In the genomic region with DNA sequence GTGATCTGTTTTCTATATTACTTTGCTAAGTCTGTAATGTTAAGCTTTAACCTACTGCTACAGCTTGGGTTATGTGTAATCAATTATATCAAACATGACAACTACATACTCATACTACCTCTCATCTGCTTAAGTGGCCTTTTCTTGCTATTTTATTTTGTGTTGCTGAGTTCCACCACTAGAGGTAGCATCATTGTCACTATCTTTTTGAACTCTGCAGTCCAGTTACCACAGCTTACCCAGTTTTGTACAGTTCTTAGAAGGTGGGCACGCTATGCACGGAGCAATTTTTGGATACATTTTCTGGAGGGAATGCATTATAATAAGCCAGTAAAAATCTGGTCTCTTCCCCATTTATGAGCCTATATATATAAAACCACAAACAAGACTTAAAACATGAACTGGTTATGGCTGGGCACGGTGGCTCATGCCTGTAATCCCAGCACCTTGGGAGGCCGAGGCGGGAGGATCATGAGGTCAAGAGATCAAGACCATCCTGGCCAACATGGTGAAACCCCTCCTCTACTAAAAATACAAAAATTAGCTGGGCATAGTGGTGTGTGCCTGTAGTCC, we compare ENCODE assay signal across 8 cellular contexts. TPM values are rescaled to one million over a fixed set of nuclear protein-coding genes. Genes with fewer than 3 reads are reported as not detected.
DNase-seq lines count a peak whose midpoint lies in the region; ATAC-seq, FAIRE-seq and TF ChIP-seq lines count a peak whose summit lies in the region.

No MANE protein-coding gene starts in this region.

- H3K27ac Mint-ChIP-seq in activated naive CD4-positive, alpha-beta T cell treated with anti-CD3 and anti-CD28 coated beads, Interleukin-2, amount 50 U/mL, for 72 hours = no peak overlapping the region

- ATAC-seq in activated naive CD4-positive, alpha-beta T cell treated with anti-CD3 and anti-CD28 coated beads, Interleukin-2, amount 50 U/mL, for 72 hours = peak; percentile 37 to 64
- ATAC-seq in left ventricle myocardium superior (peak; percentile 45), HG02970 (IDR thresholded peaks at IDR 0.05; ENCODE audit: low FRiP score, unreplicated experiment) (no peak)

- peaks cover 0 to 42% (median 8%) of the 10 kb centered on the region in 4 donors for H3K36me3 ChIP-seq in stomach

- no peaks in the 10 kb centered on the region for H3K36me3 Mint-ChIP-seq in activated naive CD4-positive, alpha-beta T cell treated with anti-CD3 and anti-CD28 coated beads, Interleukin-2, amount 50 U/mL, for 72 hours

- intact Hi-C loops in left ventricle myocardium superior (cut with micrococcal nuclease) = no loop called here
- intact Hi-C loops in stomach (cut with DNase I; ENCODE audit: low total_unique reads) = no loop called here

- no peaks in the 10 kb centered on the region for H3K27me3 ChIP-seq in stomach

- TF ChIP-seq CTCF in stomach (IDR thresholded peaks at IDR 0.05) = peak in 5 of 7 experiments; percentile 16 to 49 (median 47)

- H3K4me3 ChIP-seq in stomach = no peak overlapping the region

- DNase-seq in activated naive CD4-positive, alpha-beta T cell treated with anti-CD3 and anti-CD28 coated beads, Interleukin-2, amount 50 U/mL, for 72 hours (ENCODE audit: low spot score in 2 of 2) = no peak
- no peak for DNase-seq in activated naive CD4-positive, alpha-beta T cell treated with anti-CD3 and anti-CD28 coated beads, Interleukin-2, amount 50 U/mL, for 16 hours
- DNase-seq in HT1080 (ENCODE audit: low read depth) (peak; percentile 62), left ventricle myocardium superior (no peak), stomach (no peak)
- DNase-seq in effector CD8-positive, alpha-beta T cell (lab: John Stamatoyannopoulos, UW) = no peak

- FAIRE-seq in TTC549 (lab: Jason Lieb, UNC) = peak; percentile 82

- no peaks in the 10 kb centered on the region for H3K4me1 ChIP-seq in stomach

- 80 to 93% (median 84%) methylated on average over 5 of the region's 5 CpGs for WGBS in stomach, 5 donors

- no peak for TF ChIP-seq POLR2A in stomach (IDR thresholded peaks at IDR 0.05)

- H3K9me3 Mint-ChIP-seq in activated naive CD4-positive, alpha-beta T cell treated with anti-CD3 and anti-CD28 coated beads, Interleukin-2, amount 50 U/mL, for 72 hours = no peaks in the 10 kb centered on the region

- no peaks in the 10 kb centered on the region for H3K9me3 ChIP-seq in stomach

- no peak overlapping the region for H3K27ac ChIP-seq in stomach

- no peak for TF ChIP-seq EP300 in stomach (IDR thresholded peaks at IDR 0.05)

RNA-seq across cellular contexts. Expression of a gene that starts 48.5 kb away (rescaled TPM):
- total RNA-seq in activated naive CD4-positive, alpha-beta T cell treated with anti-CD3 and anti-CD28 coated beads, Interleukin-2, amount 50 U/mL, for 72 hours = 10 to 100 TPM in 1 of 2 donors, 1 to 10 TPM in 1; 7.1 to 13.9 TPM
- total RNA-seq in HT1080 (2014; rRNA removed; shearing (Covaris generic)) = 18.9 and 22.0 TPM in 2 replicates
- polyA plus RNA-seq in HT1080 (2015; cell fraction: cytosol; rRNA removed) = 30.6 and 35.6 TPM in 2 replicates
- polyA plus RNA-seq in HT1080 (2015; cell fraction: nucleus; rRNA removed) = 14.0 and 17.5 TPM in 2 replicates
- 26.2 TPM for total RNA-seq in left ventricle myocardium superior
- 10 to 100 TPM; 11.2 to 58.0 (median 26.2) TPM for total RNA-seq in stomach
- 10 to 100 TPM; 19.0 to 37.0 (median 25.7) TPM for polyA plus RNA-seq in stomach

RNA-seq across cellular contexts. Expression of a gene that starts 59.7 kb away (rescaled TPM):
- 1 to 10 TPM; 1.3 to 1.6 TPM for total RNA-seq in activated naive CD4-positive, alpha-beta T cell treated with anti-CD3 and anti-CD28 coated beads, Interleukin-2, amount 50 U/mL, for 72 hours
- total RNA-seq in HT1080 (2014; rRNA removed; shearing (Covaris generic)) = 0.48 and 0.70 TPM in 2 replicates
- 0.50 and 1.6 TPM in 2 replicates for polyA plus RNA-seq in HT1080 (2015; cell fraction: cytosol; rRNA removed)
- 0.34 and 0.87 TPM in 2 replicates for polyA plus RNA-seq in HT1080 (2015; cell fraction: nucleus; rRNA removed)
- total RNA-seq in left ventricle myocardium superior = 1.0 TPM
- 10 to 100 TPM in 1 of 5 donors, 1 to 10 TPM in 2, under 1 TPM in 2; 0.58 to 10.1 (median 1.8) TPM for total RNA-seq in stomach
- 1 to 10 TPM; 2.6 to 4.0 (median 3.5) TPM for polyA plus RNA-seq in stomach
